ENCODE assay signal across 28 cellular contexts in the genomic region with DNA sequence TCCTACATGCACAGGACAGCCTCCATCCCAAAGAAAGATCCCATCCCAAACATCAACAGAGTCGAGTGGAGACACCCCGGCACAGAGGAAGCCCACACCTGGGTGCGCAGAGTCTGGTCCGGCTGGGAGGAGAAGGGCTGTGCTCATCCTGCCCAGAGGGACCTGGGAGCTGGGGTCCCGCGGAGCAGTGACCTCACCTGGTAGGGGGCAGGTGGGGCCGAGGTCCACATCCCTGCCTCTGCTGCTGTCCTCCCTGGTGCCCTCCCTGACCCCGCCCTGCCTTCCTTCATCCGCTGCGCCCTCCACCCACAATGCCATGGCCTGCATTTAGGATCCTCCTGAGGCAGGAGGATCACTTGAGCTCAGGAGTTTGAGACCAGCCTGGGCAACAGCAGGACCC. TPM values are rescaled to one million over a fixed set of nuclear protein-coding genes. Genes with fewer than 3 reads are reported as not detected.
DNase-seq lines count a peak whose midpoint lies in the region; TF ChIP-seq lines count a peak whose summit lies in the region.
"Had no signal": no experiment of that assay in that cellular context is flagged by ENCODE, and none has a peak within 500 bp of the region (broad histone marks: within the 10 kb centered on the region; RNA-seq: fewer than 3 reads in every experiment).

No MANE protein-coding gene starts in this region.

- H3K4me2 ChIP-seq in GM23248 (ENCODE audit: unreplicated experiment) = no peak overlapping the region
- H3K4me2 ChIP-seq: A549; BLaER1 treated with 17β-estradiol and CSF1 and Interleukin-3, amounts not matched to agents 10 nM and 100 nM; PC-9 had no signal

- H3F3A ChIP-seq in GM23248 (ENCODE audit: insufficient read depth) = no peaks in the 10 kb centered on the region

- H3K79me2 ChIP-seq in GM23248 (ENCODE audit: insufficient read depth) = no peaks in the 10 kb centered on the region

- H3K36me3 ChIP-seq in NT2/D1 (ENCODE audit: insufficient read depth, insufficient read length, low read length) (peaks cover 8% of the 10 kb centered on the region), GM23248 (ENCODE audit: low read depth) (no peaks in the 10 kb centered on the region; the same call in 1 of the 2 replicates)

- intact Hi-C loops in posterior vena cava (cut with DNase I) = no loop called here

- H3K4me1 Mint-ChIP-seq in glutamatergic neuron (ENCODE audit: low read depth, unreplicated experiment) (peaks cover 21% of the 10 kb centered on the region), immature natural killer cell (peaks cover 0 to 2% of the 10 kb centered on the region in 2 donors)

- H3K4me1 ChIP-seq in NT2/D1 (ENCODE audit: insufficient read depth, insufficient read length) = peaks cover 18% of the 10 kb centered on the region
- no peaks in the 10 kb centered on the region for H3K4me1 ChIP-seq in GM23248 (ENCODE audit: insufficient read depth)
- H3K4me1 ChIP-seq: A549 had no signal

- DNase-seq in GM03348 (ENCODE audit: low spot score) (peak; percentile 7), NT2/D1 (ENCODE audit: low read depth, low spot score) (no peak), glutamatergic neuron (no peak), posterior vena cava (ENCODE audit: low spot score) (peak; percentile 67), GM23248 (no peak), immature natural killer cell (no peak), GM19238 (ENCODE audit: insufficient read length, low spot score) (no peak)
- DNase-seq: AML-193; CD4-positive, alpha-beta T cell; DMS53; H9; KBM-7; MV-4-11; NCI-H1105; NCI-H1930; NCI-H446 treated with DMSO at 0.1 percent for 48 hours; NCI-H526; NK-92 treated with Interleukin-12 subunit alpha and Interleukin-12 subunit beta, amount 100 ng/mL, for 24 hours; PC-9; SHP77 had no signal

- 90 to 97% methylated on average over 10 of the region's 10 CpGs for WGBS in GM23248 (ENCODE audit: low coverage in 1 of 2, low lambda C conversion rate in 2 of 2, missing lambda C conversion rate in 2 of 2), 2 experiments

- no peak for TF ChIP-seq CTCF in glutamatergic neuron (IDR thresholded peaks at IDR 0.05; ENCODE audit: partially characterized antibody, unreplicated experiment)

- H3K9me3 ChIP-seq in NT2/D1 (ENCODE audit: insufficient read depth, low read length) (no peaks in the 10 kb centered on the region), GM23248 (ENCODE audit: low read depth) (no peaks in the 10 kb centered on the region)
- H3K9me3 ChIP-seq: A549; BLaER1 treated with 17β-estradiol and CSF1 and Interleukin-3, amounts not matched to agents 10 nM and 100 nM had no signal

- H3K9me3 Mint-ChIP-seq in glutamatergic neuron (ENCODE audit: unreplicated experiment) (peaks cover 15% of the 10 kb centered on the region), immature natural killer cell (peaks cover 0 to 2% (median 0%) of the 10 kb centered on the region in 6 donors)
- H3K9me3 Mint-ChIP-seq: CD4-positive, alpha-beta T cell; H9 had no signal

- in situ Hi-C loops in GM23248 (cut with MboI) = no loop called here

- no peaks in the 10 kb centered on the region for H4K20me1 ChIP-seq in GM23248 (ENCODE audit: insufficient read depth)

- H3K4me3 Mint-ChIP-seq in glutamatergic neuron (ENCODE audit: unreplicated experiment) (no peak overlapping the region), immature natural killer cell (no peak overlapping the region)
- H3K4me3 Mint-ChIP-seq: CD4-positive, alpha-beta T cell; H9 had no signal

- H3K27me3 Mint-ChIP-seq in glutamatergic neuron (ENCODE audit: unreplicated experiment) (peaks cover 15% of the 10 kb centered on the region), immature natural killer cell (ENCODE audit: low read depth in 3 of 3) (no peaks in the 10 kb centered on the region)
- H3K27me3 Mint-ChIP-seq: CD4-positive, alpha-beta T cell had no signal

- H2AFZ ChIP-seq in GM23248 = no peak overlapping the region
- H2AFZ ChIP-seq: PC-9 had no signal

- no peaks in the 10 kb centered on the region for H3K27me3 ChIP-seq in NT2/D1 (ENCODE audit: insufficient read depth, insufficient read length)
- H3K27me3 ChIP-seq in GM23248 (replicated peaks; ENCODE audit: insufficient read depth) = no peaks in the 10 kb centered on the region
- H3K27me3 ChIP-seq: BLaER1 treated with 17β-estradiol and CSF1 and Interleukin-3, amounts not matched to agents 10 nM and 100 nM had no signal

- H3K4me3 ChIP-seq in NT2/D1 (ENCODE audit: insufficient read length, low read depth) = no peak overlapping the region
- no peak overlapping the region for H3K4me3 ChIP-seq in GM23248
- H3K4me3 ChIP-seq: A549; BLaER1 treated with 17β-estradiol and CSF1 and Interleukin-3, amounts not matched to agents 10 nM and 100 nM; PC-9 had no signal

- H3K9me2 ChIP-seq in GM23248 (ENCODE audit: insufficient read depth) = no peaks in the 10 kb centered on the region

- H3K9ac ChIP-seq in NT2/D1 (ENCODE audit: insufficient read length, low read depth) = peak overlapping the region; percentile 32
- no peak overlapping the region for H3K9ac ChIP-seq in GM23248
- H3K9ac ChIP-seq: BLaER1 treated with 17β-estradiol and CSF1 and Interleukin-3, amounts not matched to agents 10 nM and 100 nM had no signal

- H3K27ac ChIP-seq in GM23248 = no peak overlapping the region
- H3K27ac ChIP-seq: A549; BLaER1 treated with 17β-estradiol and CSF1 and Interleukin-3, amounts not matched to agents 10 nM and 100 nM; PC-9 had no signal

- H3K36me3 Mint-ChIP-seq in glutamatergic neuron (ENCODE audit: unreplicated experiment) (no peaks in the 10 kb centered on the region), immature natural killer cell (no peaks in the 10 kb centered on the region)

- H3K27ac Mint-ChIP-seq in glutamatergic neuron (ENCODE audit: unreplicated experiment) (peak overlapping the region; percentile 96), immature natural killer cell (no peak overlapping the region)
- H3K27ac Mint-ChIP-seq: CD4-positive, alpha-beta T cell; H9 had no signal

RNA-seq across cellular contexts. Expression of a gene that starts 2.9 kb away (rescaled TPM):
- total RNA-seq in glutamatergic neuron (ENCODE audit: unreplicated experiment) (not detected), posterior vena cava (not detected)
- total RNA-seq in GM23248 (2014; rRNA removed; shearing (Covaris generic)) = not detected in 2 replicates
- polyA plus RNA-seq in GM23248 (2016; fragmentation: Nextera tagmentation; extraction: Ambion mirVana) (not detected in 2 replicates), immature natural killer cell (not detected)
- total RNA-seq: CD4-positive, alpha-beta T cell; Daoy; G401; H9; LHCN-M2; MCF 10A; PC-9; RPMI7951; SK-MEL-5 had no signal
- polyA plus RNA-seq: A549 had no signal

RNA-seq across cellular contexts. Expression of a gene that starts 8.4 kb away (rescaled TPM):
- total RNA-seq in glutamatergic neuron (ENCODE audit: unreplicated experiment) (15.4 TPM), posterior vena cava (10 to 100 TPM; 20.9 to 25.8 TPM)
- 19.3 and 28.5 TPM in 2 replicates for total RNA-seq in GM23248 (2014; rRNA removed; shearing (Covaris generic))
- polyA plus RNA-seq in GM23248 (2016; fragmentation: Nextera tagmentation; extraction: Ambion mirVana) (33.3 and 37.8 TPM in 2 replicates), immature natural killer cell (10 to 100 TPM in 2 of 3 donors, 1 to 10 TPM in 1; 4.7 to 16.6 (median 10.3) TPM)

RNA-seq across cellular contexts. Expression of a gene that starts 48.9 kb away (rescaled TPM):
- total RNA-seq in glutamatergic neuron (ENCODE audit: unreplicated experiment) (69.9 TPM), posterior vena cava (10 to 100 TPM; 28.3 to 33.6 TPM)
- total RNA-seq in GM23248 (2014; rRNA removed; shearing (Covaris generic)) = 11.2 and 14.4 TPM in 2 replicates
- polyA plus RNA-seq in GM23248 (2016; fragmentation: Nextera tagmentation; extraction: Ambion mirVana) (49.4 and 51.3 TPM in 2 replicates), immature natural killer cell (10 to 100 TPM; 19.1 to 64.9 (median 26.2) TPM)

RNA-seq across cellular contexts. Expression of a gene that starts 49.1 kb away (rescaled TPM):
- total RNA-seq in glutamatergic neuron (ENCODE audit: unreplicated experiment) (1.9 TPM), posterior vena cava (1 to 10 TPM; 2.5 TPM)
- 3.2 TPM in 2 replicates for total RNA-seq in GM23248 (2014; rRNA removed; shearing (Covaris generic))
- polyA plus RNA-seq in GM23248 (2016; fragmentation: Nextera tagmentation; extraction: Ambion mirVana) (1.8 and 2.2 TPM in 2 replicates), immature natural killer cell (1 to 10 TPM in 2 of 3 donors, under 1 TPM in 1; 0.37 to 1.7 (median 1.2) TPM)
- total RNA-seq: Daoy had no signal

Comparison
In these comparisons a context has a peak if more than half of its experiments do, and no peak if none do; other contexts are left out.
1. DNase-seq: peak in GM03348 (single experiment) and posterior vena cava (single experiment); none in NT2/D1 (single experiment), glutamatergic neuron (single experiment), GM23248 (single experiment), immature natural killer cell (0 of 3) and GM19238 (single experiment).